In genomic region chr1:40383095-40383487, GRCh38 we compare ENCODE assay signal across 9 cellular contexts. TPM values are rescaled to one million over a fixed set of nuclear protein-coding genes. Genes with fewer than 3 reads are reported as not detected.
DNase-seq lines count a peak whose midpoint lies in the region; ATAC-seq and TF ChIP-seq lines count a peak whose summit lies in the region.
"Had no signal": no experiment of that assay in that cellular context is flagged by ENCODE, and none has a peak within 500 bp of the region (broad histone marks: within the 10 kb centered on the region; RNA-seq: fewer than 3 reads in every experiment).

No MANE protein-coding gene starts in this region.

- peaks cover 39% of the 10 kb centered on the region for H3K36me3 Mint-ChIP-seq in activated CD4-positive, alpha-beta T cell treated with anti-CD3 and anti-CD28 coated beads, Interleukin-2, amount 10 ng/mL, durations not matched to agents 24 days and 14 days (ENCODE audit: low read depth)
- H3K36me3 Mint-ChIP-seq in activated B cell treated with CpG ODN at 0.5 μM for 24 hours (ENCODE audit: low read depth): peaks cover 58% of the 10 kb centered on the region

- POLR2A ChIA-PET in activated B cell treated with CpG ODN at 0.5 μM for 24 hours (lab: Charles Lee): interaction anchor here (0.8 to 17.6 kb wide), 10 partner anchors 4 to 222 kb away, joined by 5 to 625 read pairs (median 47); partner anchors contain the start of genes COL9A2, RLF and SMAP2

- H3K4me1 Mint-ChIP-seq in activated CD4-positive, alpha-beta T cell treated with anti-CD3 and anti-CD28 coated beads, Interleukin-2, amount 10 ng/mL, durations not matched to agents 24 days and 14 days: peaks cover 71% of the 10 kb centered on the region
- peaks cover 95% of the 10 kb centered on the region for H3K4me1 Mint-ChIP-seq in activated B cell treated with CpG ODN at 0.5 μM for 24 hours

- H3K27me3 Mint-ChIP-seq in activated CD4-positive, alpha-beta T cell treated with anti-CD3 and anti-CD28 coated beads, Interleukin-2, amount 10 ng/mL, durations not matched to agents 24 days and 14 days: no peaks in the 10 kb centered on the region
- no peaks in the 10 kb centered on the region for H3K27me3 Mint-ChIP-seq in activated B cell treated with CpG ODN at 0.5 μM for 24 hours

- peak overlapping the region; percentile 99 for H3K27ac Mint-ChIP-seq in activated CD4-positive, alpha-beta T cell treated with anti-CD3 and anti-CD28 coated beads, Interleukin-2, amount 10 ng/mL, durations not matched to agents 24 days and 14 days
- peak overlapping the region; percentile 96 for H3K27ac Mint-ChIP-seq in activated B cell treated with CpG ODN at 0.5 μM for 24 hours

- peak overlapping the region; percentile 57 for H3K27ac ChIP-seq in temporal lobe (ENCODE audit: low read depth, low read length)
- H3K27ac ChIP-seq: SJCRH30 had no signal

- peak overlapping the region; percentile 88 for H3K4me3 Mint-ChIP-seq in activated CD4-positive, alpha-beta T cell treated with anti-CD3 and anti-CD28 coated beads, Interleukin-2, amount 10 ng/mL, durations not matched to agents 24 days and 14 days
- H3K4me3 Mint-ChIP-seq in activated B cell treated with CpG ODN at 0.5 μM for 24 hours: peak overlapping the region; percentile 74

- peak; percentile 61 for DNase-seq in activated CD4-positive, alpha-beta T cell treated with anti-CD3 and anti-CD28 coated beads, Interleukin-2, amount 10 ng/mL, durations not matched to agents 24 days and 14 days
- DNase-seq in activated CD4-positive, alpha-beta T cell treated with anti-CD3 and anti-CD28 coated beads for 1 hour: no peak
- DNase-seq in activated B cell treated with CpG ODN at 0.5 μM for 24 hours (no peak), iPS-NIHi7 (ENCODE audit: extremely low spot score) (peak; percentile 35)
- DNase-seq: SJCRH30 had no signal

- ATAC-seq in activated B cell treated with CpG ODN at 0.5 μM for 24 hours (ENCODE audit: low read depth) (no peak), GM19467 (IDR thresholded peaks at IDR 0.05; ENCODE audit: unreplicated experiment) (no peak), HG02623 (IDR thresholded peaks at IDR 0.05; ENCODE audit: unreplicated experiment) (no peak), HG03439 (IDR thresholded peaks at IDR 0.05; ENCODE audit: unreplicated experiment) (no peak)

- TF ChIP-seq CTCF in activated B cell treated with CpG ODN at 0.5 μM for 24 hours (IDR thresholded peaks at IDR 0.05): no peak

- H3K9me3 Mint-ChIP-seq in activated CD4-positive, alpha-beta T cell treated with anti-CD3 and anti-CD28 coated beads, Interleukin-2, amount 10 ng/mL, durations not matched to agents 24 days and 14 days: no peaks in the 10 kb centered on the region
- H3K9me3 Mint-ChIP-seq in activated B cell treated with CpG ODN at 0.5 μM for 24 hours: no peaks in the 10 kb centered on the region

- intact Hi-C loops in activated CD4-positive, alpha-beta T cell treated with anti-CD3 and anti-CD28 coated beads, Interleukin-2, amount 10 ng/mL, durations not matched to agents 24 days and 14 days (cut with micrococcal nuclease): no loop called here
- intact Hi-C loops in activated B cell treated with CpG ODN at 0.5 μM for 24 hours (cut with micrococcal nuclease): no loop called here

- CTCF ChIA-PET in activated B cell treated with CpG ODN at 0.5 μM for 24 hours (lab: Charles Lee): interaction anchor here (0.7 to 5.3 kb wide), 6 partner anchors 22 to 67 kb away, joined by 3 to 39 read pairs (median 11); no protein-coding TSS in a partner anchor

RNA-seq across cellular contexts. Expression of gene SMAP2, which starts 9.6 kb away (rescaled TPM):
- 156 and 157 TPM in 2 replicates for total RNA-seq in activated CD4-positive, alpha-beta T cell treated with anti-CD3 and anti-CD28 coated beads, Interleukin-2, amount 10 ng/mL, durations not matched to agents 24 days and 14 days
- total RNA-seq in activated B cell treated with CpG ODN at 0.5 μM for 24 hours: 202 and 220 TPM in 2 replicates
- 27.3 TPM for total RNA-seq in temporal lobe

Comparison
In these comparisons a context has a peak if more than half of its experiments do, and no peak if none do; other contexts are left out.
1. DNase-seq: peak in activated CD4-positive, alpha-beta T cell treated with anti-CD3 and anti-CD28 coated beads, Interleukin-2, amount 10 ng/mL, durations not matched to agents 24 days and 14 days (single experiment) and iPS-NIHi7 (single experiment); none in activated CD4-positive, alpha-beta T cell treated with anti-CD3 and anti-CD28 coated beads for 1 hour (single experiment) and activated B cell treated with CpG ODN at 0.5 μM for 24 hours (single experiment).